Comparison of ENCODE assay signal across 8 cellular contexts in the genomic region with DNA sequence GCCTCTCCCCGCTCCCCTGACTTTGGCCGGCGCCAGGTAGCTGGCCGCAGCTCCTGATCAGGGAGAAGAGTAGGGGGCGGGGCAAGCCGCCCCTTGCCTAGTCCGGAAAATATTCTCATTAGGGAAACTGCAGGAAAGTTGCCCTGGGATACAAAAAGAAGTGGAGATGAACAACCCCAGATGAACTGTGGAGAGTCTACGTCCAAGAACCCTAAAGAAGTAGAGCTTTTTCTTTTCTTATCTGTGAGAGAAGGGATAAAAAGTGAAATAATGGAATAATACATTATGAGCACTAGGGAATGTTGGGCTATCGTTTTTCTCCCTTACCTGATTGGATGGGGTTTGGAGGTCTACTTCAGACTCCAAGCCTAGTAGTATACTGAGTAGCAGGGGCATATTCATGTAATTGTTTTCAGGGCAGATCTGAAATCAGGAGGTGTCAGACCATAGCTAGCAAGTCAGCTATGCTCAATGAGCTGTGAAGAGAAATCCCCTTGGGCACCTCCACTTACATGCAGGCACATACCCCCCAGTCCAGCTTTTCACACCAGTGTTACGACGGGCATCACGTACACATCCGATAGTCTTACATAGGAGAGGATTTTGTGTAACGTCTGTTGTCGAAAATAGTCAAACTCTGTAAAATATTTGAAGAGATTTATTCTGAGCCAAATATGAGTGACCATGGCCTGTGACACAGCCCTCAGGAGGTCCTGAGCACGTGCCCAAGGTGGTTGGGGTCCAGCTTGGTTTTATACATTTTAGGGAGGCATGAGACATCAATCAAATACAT. TPM values are rescaled to one million over a fixed set of nuclear protein-coding genes. Genes with fewer than 3 reads are reported as not detected.
DNase-seq lines count a peak whose midpoint lies in the region; ATAC-seq and TF ChIP-seq lines count a peak whose summit lies in the region.

No MANE protein-coding gene starts in this region.

- peak overlapping the region; percentile 88 to 98 for H3K27ac ChIP-seq in testis

- peak overlapping the region; percentile 26 for H3K27ac Mint-ChIP-seq in activated T-cell treated with anti-CD3 and anti-CD28 coated beads, Interleukin-2, amount 50 U/mL, for 72 hours
- H3K27ac Mint-ChIP-seq in activated T-helper 2 cell treated with anti-CD3 and anti-CD28 coated beads, Interferon-gamma antibody, Interleukin-2, Interleukin-4, amounts not matched to agents 10 μg/mL and 5 μg/mL and 100 μg/mL, durations not matched to agents 14 hours and 24 hours and 36 hours, result peak overlapping the region; percentile 81
- H3K27ac Mint-ChIP-seq in stimulated activated effector memory CD8-positive, alpha-beta T cell treated with anti-CD3 and anti-CD28 coated beads, Interleukin-12 subunit alpha, Interleukin-12 subunit beta, amount 100 ng/mL, for 72 hours, result no peak overlapping the region

- H3K36me3 ChIP-seq in testis (ENCODE audit: low read depth, missing control alignments), result no peaks in the 10 kb centered on the region

- 22 to 33% methylated on average over 16 of the region's 16 CpGs for WGBS in testis, 2 donors

- H3K4me3 Mint-ChIP-seq in activated T-cell treated with anti-CD3 and anti-CD28 coated beads, Interleukin-2, amount 50 U/mL, for 72 hours, result peak overlapping the region; percentile 86 to 91
- H3K4me3 Mint-ChIP-seq in activated T-helper 2 cell treated with anti-CD3 and anti-CD28 coated beads, Interferon-gamma antibody, Interleukin-2, Interleukin-4, amounts not matched to agents 10 μg/mL and 5 μg/mL and 100 μg/mL, durations not matched to agents 14 hours and 24 hours and 36 hours (ENCODE audit: low read depth), result peak overlapping the region; percentile 79
- no peak overlapping the region for H3K4me3 Mint-ChIP-seq in stimulated activated effector memory CD8-positive, alpha-beta T cell treated with anti-CD3 and anti-CD28 coated beads, Interleukin-12 subunit alpha, Interleukin-12 subunit beta, amount 100 ng/mL, for 72 hours

- DNase-seq in activated T-cell treated with anti-CD3 and anti-CD28 coated beads, Interleukin-2, amount 50 U/mL, for 72 hours, result no peak
- DNase-seq in activated T-cell treated with anti-CD3 and anti-CD28 coated beads for 4 hours (no peak), kidney tubule cell (ENCODE audit: low spot score) (peak; percentile 77), testis (no peak), AML-193 (lab: John Stamatoyannopoulos, UW) (no peak)
- DNase-seq in activated T-helper 2 cell treated with anti-CD3 and anti-CD28 coated beads, Interferon-gamma antibody, Interleukin-2, Interleukin-4, amounts not matched to agents 10 μg/mL and 5 μg/mL and 100 μg/mL, durations not matched to agents 14 hours and 24 hours and 36 hours (ENCODE audit: low spot score), result no peak
- DNase-seq in stimulated activated effector memory CD8-positive, alpha-beta T cell treated with anti-CD3 and anti-CD28 coated beads, Interleukin-12 subunit alpha, Interleukin-12 subunit beta, amount 100 ng/mL, for 72 hours (ENCODE audit: low spot score in 2 of 2), result no peak

- H3K27me3 Mint-ChIP-seq in activated T-cell treated with anti-CD3 and anti-CD28 coated beads, Interleukin-2, amount 50 U/mL, for 72 hours (ENCODE audit: low read depth), result no peaks in the 10 kb centered on the region
- no peaks in the 10 kb centered on the region for H3K27me3 Mint-ChIP-seq in activated T-helper 2 cell treated with anti-CD3 and anti-CD28 coated beads, Interferon-gamma antibody, Interleukin-2, Interleukin-4, amounts not matched to agents 10 μg/mL and 5 μg/mL and 100 μg/mL, durations not matched to agents 14 hours and 24 hours and 36 hours (ENCODE audit: low read depth)

- TF ChIP-seq POLR2A in testis (IDR thresholded peaks at IDR 0.05), result no peak

- peaks cover 2 to 11% of the 10 kb centered on the region in 2 donors for H3K36me3 Mint-ChIP-seq in activated T-cell treated with anti-CD3 and anti-CD28 coated beads, Interleukin-2, amount 50 U/mL, for 72 hours (ENCODE audit: insufficient read depth in 2 of 2)
- no peaks in the 10 kb centered on the region for H3K36me3 Mint-ChIP-seq in activated T-helper 2 cell treated with anti-CD3 and anti-CD28 coated beads, Interferon-gamma antibody, Interleukin-2, Interleukin-4, amounts not matched to agents 10 μg/mL and 5 μg/mL and 100 μg/mL, durations not matched to agents 14 hours and 24 hours and 36 hours (ENCODE audit: low read depth)
- peaks cover 8% of the 10 kb centered on the region for H3K36me3 Mint-ChIP-seq in stimulated activated effector memory CD8-positive, alpha-beta T cell treated with anti-CD3 and anti-CD28 coated beads, Interleukin-12 subunit alpha, Interleukin-12 subunit beta, amount 100 ng/mL, for 72 hours

- H3K4me1 ChIP-seq in testis, result no peaks in the 10 kb centered on the region

- intact Hi-C loops in activated T-helper 2 cell treated with anti-CD3 and anti-CD28 coated beads, Interferon-gamma antibody, Interleukin-2, Interleukin-4, amounts not matched to agents 10 μg/mL and 5 μg/mL and 100 μg/mL, durations not matched to agents 14 hours and 24 hours and 36 hours (cut with micrococcal nuclease), result loop anchor here (1.0 to 5.0 kb wide), 3 partner anchors 76 to 266 kb away; no protein-coding TSS in a partner anchor
- intact Hi-C loops in testis (cut with DNase I; ENCODE audit: low total_unique reads), result loop anchor here (10.0 kb wide), 1 partner anchor 179 kb away; no protein-coding TSS in a partner anchor

- no peak for TF ChIP-seq CTCF in testis (IDR thresholded peaks at IDR 0.05)

- no peaks in the 10 kb centered on the region for H3K27me3 ChIP-seq in testis

- peaks cover 10% of the 10 kb centered on the region for H3K4me1 Mint-ChIP-seq in activated T-cell treated with anti-CD3 and anti-CD28 coated beads, Interleukin-2, amount 50 U/mL, for 72 hours (ENCODE audit: low read depth)
- peaks cover 24% of the 10 kb centered on the region for H3K4me1 Mint-ChIP-seq in activated T-helper 2 cell treated with anti-CD3 and anti-CD28 coated beads, Interferon-gamma antibody, Interleukin-2, Interleukin-4, amounts not matched to agents 10 μg/mL and 5 μg/mL and 100 μg/mL, durations not matched to agents 14 hours and 24 hours and 36 hours (ENCODE audit: low read depth)
- peaks cover 12% of the 10 kb centered on the region for H3K4me1 Mint-ChIP-seq in stimulated activated effector memory CD8-positive, alpha-beta T cell treated with anti-CD3 and anti-CD28 coated beads, Interleukin-12 subunit alpha, Interleukin-12 subunit beta, amount 100 ng/mL, for 72 hours

- no peaks in the 10 kb centered on the region for H3K9me3 Mint-ChIP-seq in activated T-cell treated with anti-CD3 and anti-CD28 coated beads, Interleukin-2, amount 50 U/mL, for 72 hours
- no peaks in the 10 kb centered on the region for H3K9me3 Mint-ChIP-seq in activated T-helper 2 cell treated with anti-CD3 and anti-CD28 coated beads, Interferon-gamma antibody, Interleukin-2, Interleukin-4, amounts not matched to agents 10 μg/mL and 5 μg/mL and 100 μg/mL, durations not matched to agents 14 hours and 24 hours and 36 hours
- H3K9me3 Mint-ChIP-seq in stimulated activated effector memory CD8-positive, alpha-beta T cell treated with anti-CD3 and anti-CD28 coated beads, Interleukin-12 subunit alpha, Interleukin-12 subunit beta, amount 100 ng/mL, for 72 hours, result no peaks in the 10 kb centered on the region

- H3K9me3 ChIP-seq in testis, result no peaks in the 10 kb centered on the region

- ATAC-seq in activated T-cell treated with anti-CD3 and anti-CD28 coated beads, Interleukin-2, amount 50 U/mL, for 72 hours (replicated peaks in 1 of 2), result no peak
- ATAC-seq in HG03432 (IDR thresholded peaks at IDR 0.05; ENCODE audit: unreplicated experiment), result peak; percentile 20
- ATAC-seq in stimulated activated effector memory CD8-positive, alpha-beta T cell treated with anti-CD3 and anti-CD28 coated beads, Interleukin-12 subunit alpha, Interleukin-12 subunit beta, amount 100 ng/mL, for 72 hours, result no peak

- H3K4me3 ChIP-seq in testis, result peak overlapping the region; percentile 73 to 82

RNA-seq across cellular contexts. Expression of gene DUSP10, which starts 1.7 kb away (rescaled TPM):
- total RNA-seq in activated T-cell treated with anti-CD3 and anti-CD28 coated beads, Interleukin-2, amount 50 U/mL, for 72 hours, result 10 to 100 TPM; 14.3 TPM
- total RNA-seq in activated T-helper 2 cell treated with anti-CD3 and anti-CD28 coated beads, Interferon-gamma antibody, Interleukin-2, Interleukin-4, amounts not matched to agents 10 μg/mL and 5 μg/mL and 100 μg/mL, durations not matched to agents 14 hours and 24 hours and 36 hours, result 21.0 and 21.7 TPM in 2 replicates
- 10 to 100 TPM; 12.3 to 14.6 TPM for total RNA-seq in testis
- 17.4 TPM for polyA plus RNA-seq in testis (ENCODE audit: insufficient read depth, low read depth, low replicate concordance)
